ENCODE assay signal across 8 cellular contexts in genomic region chr6:43517503-43518357, GRCh38. TPM values are rescaled to one million over a fixed set of nuclear protein-coding genes. Genes with fewer than 3 reads are reported as not detected.
DNase-seq lines count a peak whose midpoint lies in the region; ATAC-seq and TF ChIP-seq lines count a peak whose summit lies in the region.

No MANE protein-coding gene starts in this region.

- H3K27ac Mint-ChIP-seq in CD8-positive, alpha-beta T cell, result no peak overlapping the region
- H3K27ac Mint-ChIP-seq in central memory CD8-positive, alpha-beta T cell (ENCODE audit: low read depth), result no peak overlapping the region
- no peak overlapping the region for H3K27ac Mint-ChIP-seq in naive thymus-derived CD8-positive, alpha-beta T cell
- no peak overlapping the region for H3K27ac Mint-ChIP-seq in activated T-helper 1 cell treated with anti-CD3 and anti-CD28 coated beads, Interleukin-12 subunit alpha, Interleukin-12 subunit beta, Interleukin-2, Interleukin-4 antibody, amounts not matched to agents 30 ng/mL and 10 ng/mL and 1 ng/mL, durations not matched to agents 14 hours and 24 hours and 36 hours

- H3K4me3 ChIP-seq in CD8-positive, alpha-beta T cell (ENCODE audit: low read depth, low read length), result peak overlapping the region; percentile 91
- peak overlapping the region; percentile 65 for H3K4me3 ChIP-seq in LNCaP clone FGC (ENCODE audit: low read depth, low read length)

- peaks cover 47% of the 10 kb centered on the region for H3K36me3 ChIP-seq in CD8-positive, alpha-beta T cell (ENCODE audit: insufficient read depth, low read length)

- intact Hi-C loops in CD8-positive, alpha-beta T cell (cut with DNase I, micrococcal nuclease), result loop anchor here (1.0 to 10.0 kb wide), 17 partner anchors 41 to 1783 kb away; partner anchors contain the start of genes CNPY3 (in 2 of the 2), GTPBP2 (in 2 of the 2), SRF (in 2 of the 2) and CDC5L (in 1 of the 2)
- intact Hi-C loops in head of caudate nucleus (cut with DNase I), result no loop called here
- intact Hi-C loops in activated T-helper 1 cell treated with anti-CD3 and anti-CD28 coated beads, Interleukin-12 subunit alpha, Interleukin-12 subunit beta, Interleukin-2, Interleukin-4 antibody, amounts not matched to agents 30 ng/mL and 10 ng/mL and 1 ng/mL, durations not matched to agents 14 hours and 24 hours and 36 hours (cut with micrococcal nuclease), result loop anchor here (1.0 to 5.0 kb wide), 11 partner anchors 41 to 1730 kb away; partner anchors contain the start of genes ABCC10, CUL7, GTPBP2 and KLHDC3

- peaks cover 33% of the 10 kb centered on the region for H3K4me1 Mint-ChIP-seq in CD8-positive, alpha-beta T cell (ENCODE audit: low read depth)
- peaks cover 28% of the 10 kb centered on the region for H3K4me1 Mint-ChIP-seq in central memory CD8-positive, alpha-beta T cell
- peaks cover 5 to 17% (median 9%) of the 10 kb centered on the region in 4 donors for H3K4me1 Mint-ChIP-seq in naive thymus-derived CD8-positive, alpha-beta T cell
- peaks cover 20% of the 10 kb centered on the region for H3K4me1 Mint-ChIP-seq in activated T-helper 1 cell treated with anti-CD3 and anti-CD28 coated beads, Interleukin-12 subunit alpha, Interleukin-12 subunit beta, Interleukin-2, Interleukin-4 antibody, amounts not matched to agents 30 ng/mL and 10 ng/mL and 1 ng/mL, durations not matched to agents 14 hours and 24 hours and 36 hours (ENCODE audit: low read depth)

- H3K9me3 ChIP-seq in CD8-positive, alpha-beta T cell (ENCODE audit: low read length), result no peaks in the 10 kb centered on the region

- H3K4me1 ChIP-seq in CD8-positive, alpha-beta T cell (ENCODE audit: insufficient read depth, low read length), result peaks cover 34% of the 10 kb centered on the region

- H3K9me3 Mint-ChIP-seq in CD8-positive, alpha-beta T cell, result no peaks in the 10 kb centered on the region
- H3K9me3 Mint-ChIP-seq in central memory CD8-positive, alpha-beta T cell, result no peaks in the 10 kb centered on the region
- H3K9me3 Mint-ChIP-seq in naive thymus-derived CD8-positive, alpha-beta T cell, result no peaks in the 10 kb centered on the region
- H3K9me3 Mint-ChIP-seq in activated T-helper 1 cell treated with anti-CD3 and anti-CD28 coated beads, Interleukin-12 subunit alpha, Interleukin-12 subunit beta, Interleukin-2, Interleukin-4 antibody, amounts not matched to agents 30 ng/mL and 10 ng/mL and 1 ng/mL, durations not matched to agents 14 hours and 24 hours and 36 hours, result no peaks in the 10 kb centered on the region

- no peaks in the 10 kb centered on the region for H3K27me3 ChIP-seq in CD8-positive, alpha-beta T cell (ENCODE audit: insufficient read depth, low read length)

- CTCF ChIA-PET in CD8-positive, alpha-beta T cell (lab: Charles Lee), result interaction anchor here (0.6 to 4.6 kb wide), 2 partner anchors 12 to 128 kb away, joined by 3 to 50 read pairs; no protein-coding TSS in a partner anchor

- peak; percentile 6 for ATAC-seq in CD8-positive, alpha-beta T cell
- ATAC-seq in central memory CD8-positive, alpha-beta T cell (replicated peaks; ENCODE audit: extremely low read depth, poor library complexity, severe bottlenecking), result peak; percentile 2
- ATAC-seq in naive thymus-derived CD8-positive, alpha-beta T cell, result peak; percentile 11 to 15

- no peak for TF ChIP-seq CTCF in CD8-positive, alpha-beta T cell (IDR thresholded peaks at IDR 0.05)
- TF ChIP-seq CTCF in LNCaP clone FGC (IDR thresholded peaks at IDR 0.05; ENCODE audit: control insufficient read depth, extremely low read depth, insufficient read depth), result no peak

- H3K36me3 Mint-ChIP-seq in CD8-positive, alpha-beta T cell, result peaks cover 30% of the 10 kb centered on the region
- H3K36me3 Mint-ChIP-seq in central memory CD8-positive, alpha-beta T cell (ENCODE audit: insufficient read depth), result peaks cover 24% of the 10 kb centered on the region
- peaks cover 0 to 27% (median 8%) of the 10 kb centered on the region in 3 donors for H3K36me3 Mint-ChIP-seq in naive thymus-derived CD8-positive, alpha-beta T cell
- peaks cover 31% of the 10 kb centered on the region for H3K36me3 Mint-ChIP-seq in activated T-helper 1 cell treated with anti-CD3 and anti-CD28 coated beads, Interleukin-12 subunit alpha, Interleukin-12 subunit beta, Interleukin-2, Interleukin-4 antibody, amounts not matched to agents 30 ng/mL and 10 ng/mL and 1 ng/mL, durations not matched to agents 14 hours and 24 hours and 36 hours (ENCODE audit: low read depth)

- H3K27ac ChIP-seq in CD8-positive, alpha-beta T cell (ENCODE audit: low read depth, low read length), result peak overlapping the region; percentile 83

- H3K4me3 Mint-ChIP-seq in CD8-positive, alpha-beta T cell, result no peak overlapping the region
- no peak overlapping the region for H3K4me3 Mint-ChIP-seq in central memory CD8-positive, alpha-beta T cell
- H3K4me3 Mint-ChIP-seq in naive thymus-derived CD8-positive, alpha-beta T cell, result no peak overlapping the region
- no peak overlapping the region for H3K4me3 Mint-ChIP-seq in activated T-helper 1 cell treated with anti-CD3 and anti-CD28 coated beads, Interleukin-12 subunit alpha, Interleukin-12 subunit beta, Interleukin-2, Interleukin-4 antibody, amounts not matched to agents 30 ng/mL and 10 ng/mL and 1 ng/mL, durations not matched to agents 14 hours and 24 hours and 36 hours

- DNase-seq in CD8-positive, alpha-beta T cell, result no peak
- DNase-seq in LNCaP clone FGC (ENCODE audit: low read depth) (no peak), KG1 (lab: John Stamatoyannopoulos, UW) (no peak), head of caudate nucleus (no peak), NCI-H510A treated with DMSO at 0.1 percent for 48 hours (lab: John Stamatoyannopoulos, UW) (no peak)
- no peak for DNase-seq in central memory CD8-positive, alpha-beta T cell (ENCODE audit: low spot score in 2 of 2)
- DNase-seq in naive thymus-derived CD8-positive, alpha-beta T cell, result peak in 2 of 10 donors; percentile 22 to 45
- DNase-seq in activated T-helper 1 cell treated with anti-CD3 and anti-CD28 coated beads, Interleukin-12 subunit alpha, Interleukin-12 subunit beta, Interleukin-2, Interleukin-4 antibody, amounts not matched to agents 30 ng/mL and 10 ng/mL and 1 ng/mL, durations not matched to agents 14 hours and 24 hours and 36 hours (ENCODE audit: low spot score), result no peak

- POLR2A ChIA-PET in CD8-positive, alpha-beta T cell (lab: Charles Lee), result interaction anchor here (0.8 to 3.0 kb wide), 7 partner anchors 8 to 588 kb away, joined by 3 to 28 read pairs (median 5); partner anchors contain the start of genes ABCC10, CNPY3 and ZNF318
- POLR2A ChIA-PET in naive thymus-derived CD8-positive, alpha-beta T cell (lab: Charles Lee), result interaction anchor here (0.5 to 3.1 kb wide), 14 partner anchors 8 to 538 kb away, joined by 3 to 17 read pairs (median 4); partner anchors contain the start of genes ABCC10, CUL9, XPO5 and ZNF318

- no peaks in the 10 kb centered on the region for H3K27me3 Mint-ChIP-seq in CD8-positive, alpha-beta T cell (ENCODE audit: low read depth)
- no peaks in the 10 kb centered on the region for H3K27me3 Mint-ChIP-seq in central memory CD8-positive, alpha-beta T cell
- H3K27me3 Mint-ChIP-seq in naive thymus-derived CD8-positive, alpha-beta T cell, result no peaks in the 10 kb centered on the region
- H3K27me3 Mint-ChIP-seq in activated T-helper 1 cell treated with anti-CD3 and anti-CD28 coated beads, Interleukin-12 subunit alpha, Interleukin-12 subunit beta, Interleukin-2, Interleukin-4 antibody, amounts not matched to agents 30 ng/mL and 10 ng/mL and 1 ng/mL, durations not matched to agents 14 hours and 24 hours and 36 hours (ENCODE audit: insufficient read depth), result no peaks in the 10 kb centered on the region

RNA-seq across cellular contexts. Expression of gene POLR1C, which starts 0.8 kb away (rescaled TPM):
- total RNA-seq in CD8-positive, alpha-beta T cell, result 10 to 100 TPM; 73.9 to 74.0 TPM
- total RNA-seq in naive thymus-derived CD8-positive, alpha-beta T cell, result 10 to 100 TPM; 47.9 to 51.9 TPM
- 10 to 100 TPM in 2 of 3 donors, 1 to 10 TPM in 1; 9.4 to 23.2 (median 14.6) TPM for polyA plus RNA-seq in naive thymus-derived CD8-positive, alpha-beta T cell
- total RNA-seq in activated T-helper 1 cell treated with anti-CD3 and anti-CD28 coated beads, Interleukin-12 subunit alpha, Interleukin-12 subunit beta, Interleukin-2, Interleukin-4 antibody, amounts not matched to agents 30 ng/mL and 10 ng/mL and 1 ng/mL, durations not matched to agents 14 hours and 24 hours and 36 hours, result 85.8 and 98.0 TPM in 2 replicates

RNA-seq across cellular contexts. Expression of gene YIPF3, which starts 1.0 kb away (rescaled TPM):
- total RNA-seq in CD8-positive, alpha-beta T cell, result 10 to 100 TPM; 51.0 to 52.5 TPM
- 10 to 100 TPM; 77.0 to 77.5 TPM for total RNA-seq in naive thymus-derived CD8-positive, alpha-beta T cell
- polyA plus RNA-seq in naive thymus-derived CD8-positive, alpha-beta T cell, result 10 to 100 TPM; 58.4 to 70.4 (median 68.3) TPM
- 60.2 and 62.5 TPM in 2 replicates for total RNA-seq in activated T-helper 1 cell treated with anti-CD3 and anti-CD28 coated beads, Interleukin-12 subunit alpha, Interleukin-12 subunit beta, Interleukin-2, Interleukin-4 antibody, amounts not matched to agents 30 ng/mL and 10 ng/mL and 1 ng/mL, durations not matched to agents 14 hours and 24 hours and 36 hours

RNA-seq across cellular contexts. Expression of gene LRRC73, which starts 7.6 kb away (rescaled TPM):
- under 1 TPM; 0.56 to 0.90 TPM for total RNA-seq in CD8-positive, alpha-beta T cell
- under 1 TPM; 0.41 to 0.49 TPM for total RNA-seq in naive thymus-derived CD8-positive, alpha-beta T cell
- polyA plus RNA-seq in naive thymus-derived CD8-positive, alpha-beta T cell, result not detected
- 0.10 and 0.12 TPM in 2 replicates for total RNA-seq in activated T-helper 1 cell treated with anti-CD3 and anti-CD28 coated beads, Interleukin-12 subunit alpha, Interleukin-12 subunit beta, Interleukin-2, Interleukin-4 antibody, amounts not matched to agents 30 ng/mL and 10 ng/mL and 1 ng/mL, durations not matched to agents 14 hours and 24 hours and 36 hours

RNA-seq across cellular contexts. Expression of gene TJAP1, which starts 40.4 kb away (rescaled TPM):
- 10 to 100 TPM; 29.2 to 29.7 TPM for total RNA-seq in CD8-positive, alpha-beta T cell
- total RNA-seq in naive thymus-derived CD8-positive, alpha-beta T cell, result 10 to 100 TPM; 47.7 to 54.7 TPM
- polyA plus RNA-seq in naive thymus-derived CD8-positive, alpha-beta T cell, result 10 to 100 TPM in 1 of 3 donors, 1 to 10 TPM in 2; 5.1 to 12.1 (median 8.4) TPM
- 43.4 and 48.2 TPM in 2 replicates for total RNA-seq in activated T-helper 1 cell treated with anti-CD3 and anti-CD28 coated beads, Interleukin-12 subunit alpha, Interleukin-12 subunit beta, Interleukin-2, Interleukin-4 antibody, amounts not matched to agents 30 ng/mL and 10 ng/mL and 1 ng/mL, durations not matched to agents 14 hours and 24 hours and 36 hours

RNA-seq across cellular contexts. Expression of gene XPO5, which starts 58.1 kb away (rescaled TPM):
- total RNA-seq in CD8-positive, alpha-beta T cell, result 10 to 100 TPM; 29.6 to 39.9 TPM
- total RNA-seq in naive thymus-derived CD8-positive, alpha-beta T cell, result 10 to 100 TPM; 43.4 to 51.6 TPM
- polyA plus RNA-seq in naive thymus-derived CD8-positive, alpha-beta T cell, result 1 to 10 TPM; 5.1 to 8.7 (median 7.5) TPM
- total RNA-seq in activated T-helper 1 cell treated with anti-CD3 and anti-CD28 coated beads, Interleukin-12 subunit alpha, Interleukin-12 subunit beta, Interleukin-2, Interleukin-4 antibody, amounts not matched to agents 30 ng/mL and 10 ng/mL and 1 ng/mL, durations not matched to agents 14 hours and 24 hours and 36 hours, result 135 and 149 TPM in 2 replicates
